ENCODE assay signal across 8 cellular contexts in the genomic region with DNA sequence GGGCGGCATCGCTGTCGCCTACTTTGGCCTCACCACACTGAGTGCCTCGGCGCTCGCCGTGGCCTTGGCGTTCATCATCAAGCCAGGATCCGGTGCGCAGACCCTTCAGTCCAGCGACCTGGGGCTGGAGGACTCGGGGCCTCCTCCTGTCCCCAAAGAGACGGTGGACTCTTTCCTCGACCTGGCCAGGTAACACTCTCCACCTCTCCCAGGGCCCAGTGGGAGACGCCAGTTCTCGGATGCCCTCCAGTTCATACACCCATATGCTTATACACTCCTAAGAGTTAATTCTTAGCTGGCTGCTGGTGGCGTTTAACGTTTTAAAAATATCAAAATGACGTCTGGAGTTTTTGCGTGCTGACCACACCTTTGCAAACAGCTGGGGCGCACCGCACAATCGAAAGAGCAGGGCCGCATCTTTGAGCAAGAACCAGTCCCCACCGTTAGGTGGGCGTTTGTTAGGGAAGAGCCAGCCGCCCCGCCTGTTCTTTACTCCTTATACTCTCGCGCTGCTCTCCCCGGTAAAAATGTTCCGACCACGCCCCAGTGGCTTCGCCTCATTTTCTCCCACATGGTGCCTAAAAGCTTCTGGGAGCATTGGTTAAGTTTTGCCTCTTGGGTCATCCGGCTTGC. TPM values are rescaled to one million over a fixed set of nuclear protein-coding genes. Genes with fewer than 3 reads are reported as not detected.
DNase-seq lines count a peak whose midpoint lies in the region; ATAC-seq and TF ChIP-seq lines count a peak whose summit lies in the region.

No MANE protein-coding gene starts in this region.

- in situ Hi-C loops in ACHN (cut with HindIII; ENCODE audit: low pct_ligation_motif_present, low pct_unique_long_range_greater_than_20kb, low sequenced_read_pairs) = no loop called here

- peaks cover 26% of the 10 kb centered on the region for H3K36me3 ChIP-seq in KOPT-K1 (ENCODE audit: insufficient read depth, low read length)
- H3K36me3 ChIP-seq in adipocyte (ENCODE audit: control insufficient read depth, insufficient read depth, low read length, severe bottlenecking) = no peaks in the 10 kb centered on the region
- H3K36me3 ChIP-seq in thoracic aorta = no peaks in the 10 kb centered on the region

- ATAC-seq in left colon (peak; percentile 0), thoracic aorta (ENCODE audit: insufficient number of reproducible peaks, low FRiP score, low read depth) (no peak)

- H3K27ac ChIP-seq in KOPT-K1 (ENCODE audit: low read depth, low read length, poor library complexity, severe bottlenecking) (peak overlapping the region; percentile 76), thoracic aorta (peak overlapping the region; percentile 88 to 95)

- H3K27me3 ChIP-seq in adipocyte (replicated peaks; ENCODE audit: control insufficient read depth, insufficient read depth, low read length) = no peaks in the 10 kb centered on the region
- no peaks in the 10 kb centered on the region for H3K27me3 ChIP-seq in thoracic aorta (replicated peaks; ENCODE audit: insufficient read depth)

- DNase-seq in NCI-H526 (lab: John Stamatoyannopoulos, UW) (peak; percentile 3 to 35), NCI-H526 treated with DMSO at 0.1 percent for 48 hours (lab: John Stamatoyannopoulos, UW) (no peak), adipocyte (ENCODE audit: low read depth) (peak; percentile 22), left colon (peak; percentile 33 to 42), thoracic aorta (ENCODE audit: low spot score) (no peak), HK-2 (ENCODE audit: unreplicated experiment) (no peak), ACHN (no peak)

- H3K9me3 ChIP-seq in KOPT-K1 (ENCODE audit: insufficient read depth, low read length, poor library complexity, severe bottlenecking) (no peaks in the 10 kb centered on the region), adipocyte (ENCODE audit: control insufficient read depth, low read length) (no peaks in the 10 kb centered on the region), thoracic aorta (no peaks in the 10 kb centered on the region)

- intact Hi-C loops in left colon (cut with DNase I, micrococcal nuclease) = no loop called here

- H3K4me3 ChIP-seq in adipocyte (ENCODE audit: low read length) (peak overlapping the region; percentile 90), thoracic aorta (peak overlapping the region; percentile 100)

- TF ChIP-seq CTCF in thoracic aorta (IDR thresholded peaks at IDR 0.05) = no peak

- H3K9ac ChIP-seq in adipocyte (ENCODE audit: low read length) = peak overlapping the region; percentile 80

- H3K4me1 ChIP-seq in adipocyte (ENCODE audit: control insufficient read depth, insufficient read depth, low read length) = peaks cover 20% of the 10 kb centered on the region
- peaks cover 6 to 36% of the 10 kb centered on the region in 2 donors for H3K4me1 ChIP-seq in thoracic aorta (ENCODE audit: control insufficient read depth in 1 of 2, low read depth in 2 of 2)

RNA-seq across cellular contexts. Expression of a gene that starts 0.9 kb away (rescaled TPM):
- 10 to 100 TPM; 10.8 to 12.5 TPM for total RNA-seq in left colon
- 10 to 100 TPM; 24.2 to 33.8 TPM for total RNA-seq in thoracic aorta

Comparison
In these comparisons a context has a peak if more than half of its experiments do, and no peak if none do; other contexts are left out.
1. DNase-seq: peak in NCI-H526 (2 of 2), adipocyte (single experiment) and left colon (2 of 2); none in NCI-H526 treated with DMSO at 0.1 percent for 48 hours (single experiment), thoracic aorta (single experiment), HK-2 (single experiment) and ACHN (single experiment).